Comparison of ENCODE assay signal across 10 cellular contexts in genomic region chr1:95002657-95003432, GRCh38.
DNase-seq lines count a peak whose midpoint lies in the region; ATAC-seq and TF ChIP-seq lines count a peak whose summit lies in the region.
"Had no signal": no experiment of that assay in that cellular context is flagged by ENCODE, and none has a peak within 500 bp of the region (broad histone marks: within the 10 kb centered on the region; RNA-seq: fewer than 3 reads in every experiment).

No MANE protein-coding gene starts in this region.

- TF ChIP-seq CTCF in ascending aorta (IDR thresholded peaks at IDR 0.05) (no peak), smooth muscle cell (IDR thresholded peaks at IDR 0.05; ENCODE audit: borderline replicate concordance, insufficient read depth, poor library complexity, severe bottlenecking) (no peak), GM10248 (IDR thresholded peaks at IDR 0.05; ENCODE audit: control extremely low read depth, extremely low read depth, low read depth, missing control alignments) (no peak)

- H3K79me2 ChIP-seq in smooth muscle cell (ENCODE audit: low read depth), result no peaks in the 10 kb centered on the region

- no peaks in the 10 kb centered on the region for H3K36me3 Mint-ChIP-seq in activated CD4-positive, alpha-beta memory T cell treated with anti-CD3 and anti-CD28 coated beads, Interleukin-2, amount 10 ng/mL, durations not matched to agents 7 days and 5 days (ENCODE audit: low read depth)

- no peaks in the 10 kb centered on the region for H3K9me3 ChIP-seq in HUES48 (ENCODE audit: control insufficient read depth, insufficient read depth, low read length)
- no peaks in the 10 kb centered on the region for H3K9me3 ChIP-seq in ascending aorta
- no peaks in the 10 kb centered on the region for H3K9me3 ChIP-seq in smooth muscle cell (replicated peaks; ENCODE audit: low read depth)

- H4K20me1 ChIP-seq in smooth muscle cell (ENCODE audit: low read depth), result no peaks in the 10 kb centered on the region

- no peak overlapping the region for H2AFZ ChIP-seq in smooth muscle cell (ENCODE audit: low read depth)

- H3K27ac Mint-ChIP-seq in activated CD4-positive, alpha-beta memory T cell treated with anti-CD3 and anti-CD28 coated beads, Interleukin-2, amount 10 ng/mL, durations not matched to agents 7 days and 5 days, result no peak overlapping the region

- H3K4me1 ChIP-seq in HUES48 (ENCODE audit: control insufficient read depth, insufficient read depth, low read length) (peaks cover 10% of the 10 kb centered on the region), ascending aorta (peaks cover 0 to 10% of the 10 kb centered on the region in 2 donors), smooth muscle cell (ENCODE audit: low read depth) (peaks cover 21% of the 10 kb centered on the region)

- intact Hi-C loops in ascending aorta (cut with DNase I), result no loop called here

- H3K27ac ChIP-seq in HUES48 (ENCODE audit: low read depth, low read length) (peak overlapping the region; percentile 10), ascending aorta (peak overlapping the region; percentile 23 to 45), smooth muscle cell (ENCODE audit: low read depth) (peak overlapping the region; percentile 37)

- no peaks in the 10 kb centered on the region for H3K9me3 Mint-ChIP-seq in activated CD4-positive, alpha-beta memory T cell treated with anti-CD3 and anti-CD28 coated beads, Interleukin-2, amount 10 ng/mL, durations not matched to agents 7 days and 5 days
- H3K9me3 Mint-ChIP-seq: central memory CD8-positive, alpha-beta T cell had no signal

- DNase-seq in ascending aorta (ENCODE audit: low spot score in 2 of 2) (no peak), iris pigment epithelial cell (ENCODE audit: low read depth) (peak; percentile 49), smooth muscle cell (lab: John Stamatoyannopoulos, UW; ENCODE audit: unreplicated experiment) (no peak), GM10248 (ENCODE audit: extremely low spot score) (no peak), KBM-7 (no peak)
- no peak for DNase-seq in activated CD4-positive, alpha-beta memory T cell treated with anti-CD3 and anti-CD28 coated beads, Interleukin-2, amount 10 ng/mL, durations not matched to agents 7 days and 5 days
- DNase-seq: activated CD8-positive, alpha-beta memory T cell treated with anti-CD3 and anti-CD28 coated beads for 24 hours had no signal

- H3K4me3 Mint-ChIP-seq in activated CD4-positive, alpha-beta memory T cell treated with anti-CD3 and anti-CD28 coated beads, Interleukin-2, amount 10 ng/mL, durations not matched to agents 7 days and 5 days, result no peak overlapping the region
- H3K4me3 Mint-ChIP-seq: central memory CD8-positive, alpha-beta T cell had no signal

- POLR2A ChIA-PET in GM10248 (lab: Yijun Ruan, JAX), result no interaction called here
- POLR2A ChIA-PET in activated CD4-positive, alpha-beta memory T cell treated with anti-CD3 and anti-CD28 coated beads, Interleukin-2, amount 10 ng/mL, durations not matched to agents 7 days and 5 days (lab: Charles Lee), result no interaction called here

- no peaks in the 10 kb centered on the region for H3K4me1 Mint-ChIP-seq in activated CD4-positive, alpha-beta memory T cell treated with anti-CD3 and anti-CD28 coated beads, Interleukin-2, amount 10 ng/mL, durations not matched to agents 7 days and 5 days
- H3K4me1 Mint-ChIP-seq: central memory CD8-positive, alpha-beta T cell had no signal

- H3K4me2 ChIP-seq in smooth muscle cell, result peak overlapping the region; percentile 44

- peaks cover 35% of the 10 kb centered on the region for H3F3A ChIP-seq in smooth muscle cell (ENCODE audit: low read depth)

- H3K27me3 ChIP-seq in HUES48 (ENCODE audit: control insufficient read depth, insufficient read depth, low read length) (no peaks in the 10 kb centered on the region), ascending aorta (no peaks in the 10 kb centered on the region), smooth muscle cell (ENCODE audit: low read depth) (no peaks in the 10 kb centered on the region)

- in situ Hi-C loops in KBM-7 (cut with MboI; ENCODE audit: low pct_unique_long_range_greater_than_20kb, low sequenced_read_pairs), result no loop called here

- CTCF ChIA-PET in GM10248 (lab: Yijun Ruan, JAX), result interaction anchor here (0.9 to 1.3 kb wide), 3 partner anchors 8 to 39 kb away, joined by 3 to 5 read pairs (median 4); no protein-coding TSS in a partner anchor
- CTCF ChIA-PET in activated CD4-positive, alpha-beta memory T cell treated with anti-CD3 and anti-CD28 coated beads, Interleukin-2, amount 10 ng/mL, durations not matched to agents 7 days and 5 days (lab: Charles Lee), result no interaction called here

- 13% methylated on average over 6 of the region's 6 CpGs for WGBS in smooth muscle cell (ENCODE audit: low lambda C conversion rate)

- H3K4me3 ChIP-seq in HUES48 (ENCODE audit: low read depth, low read length) (no peak overlapping the region), ascending aorta (peak overlapping the region in 1 of 2 donors; percentile 7), smooth muscle cell (no peak overlapping the region)

- no peak for ATAC-seq in GM19397 (IDR thresholded peaks at IDR 0.05; ENCODE audit: unreplicated experiment)

- no peaks in the 10 kb centered on the region for H3K27me3 Mint-ChIP-seq in activated CD4-positive, alpha-beta memory T cell treated with anti-CD3 and anti-CD28 coated beads, Interleukin-2, amount 10 ng/mL, durations not matched to agents 7 days and 5 days
- H3K27me3 Mint-ChIP-seq: central memory CD8-positive, alpha-beta T cell had no signal

- H3K36me3 ChIP-seq in HUES48 (ENCODE audit: control insufficient read depth, insufficient read depth, low read length) (no peaks in the 10 kb centered on the region), ascending aorta (no peaks in the 10 kb centered on the region), smooth muscle cell (ENCODE audit: low read depth) (no peaks in the 10 kb centered on the region)

- H3K9ac ChIP-seq in HUES48 (ENCODE audit: low read depth, low read length), result no peak overlapping the region
- no peak overlapping the region for H3K9ac ChIP-seq in smooth muscle cell (ENCODE audit: low read depth)
